In genomic region chr17:75806822-75807500, GRCh38 we compare ENCODE assay signal across 1 cellular context.
TF ChIP-seq lines count a peak whose summit lies in the region.

No MANE protein-coding gene starts in this region.

TF ChIP-seq in HEK293, 187 proteins besides CTCF, POLR2A, EP300 and RAD21:
- TF ChIP-seq ZNF580 (tag by site-specific recombination; IDR thresholded peaks at IDR 0.05): no peak
- no peak for TF ChIP-seq ZNF423 (tag by site-specific recombination; IDR thresholded peaks at IDR 0.05)
- TF ChIP-seq ZNF791 (tag by site-specific recombination; IDR thresholded peaks at IDR 0.05): no peak
- TF ChIP-seq ZNF768 (tag by site-specific recombination; IDR thresholded peaks at IDR 0.05): no peak
- TF ChIP-seq ZNF169 (tag by site-specific recombination; IDR thresholded peaks at IDR 0.05): no peak
- TF ChIP-seq PRDM4 (tag by site-specific recombination; IDR thresholded peaks at IDR 0.05): no peak
- TF ChIP-seq GLIS2 (tag by site-specific recombination; IDR thresholded peaks at IDR 0.05): no peak
- TF ChIP-seq ZNF391 (tag by site-specific recombination; IDR thresholded peaks at IDR 0.05; ENCODE audit: borderline replicate concordance, low read depth): no peak
- no peak for TF ChIP-seq ZNF660 (tag by site-specific recombination; IDR thresholded peaks at IDR 0.05)
- TF ChIP-seq ZNF501 (tag by site-specific recombination; IDR thresholded peaks at IDR 0.05): no peak
- no peak for TF ChIP-seq ZNF670 (tag by site-specific recombination; IDR thresholded peaks at IDR 0.05; ENCODE audit: low read depth)
- no peak for TF ChIP-seq ZNF311 (tag by site-specific recombination; IDR thresholded peaks at IDR 0.05; ENCODE audit: borderline replicate concordance)
- no peak for TF ChIP-seq ZBTB10 (tag by site-specific recombination; IDR thresholded peaks at IDR 0.05)
- TF ChIP-seq ZFP41 (tag by site-specific recombination; IDR thresholded peaks at IDR 0.05; ENCODE audit: borderline replicate concordance): no peak
